In the genomic region with DNA sequence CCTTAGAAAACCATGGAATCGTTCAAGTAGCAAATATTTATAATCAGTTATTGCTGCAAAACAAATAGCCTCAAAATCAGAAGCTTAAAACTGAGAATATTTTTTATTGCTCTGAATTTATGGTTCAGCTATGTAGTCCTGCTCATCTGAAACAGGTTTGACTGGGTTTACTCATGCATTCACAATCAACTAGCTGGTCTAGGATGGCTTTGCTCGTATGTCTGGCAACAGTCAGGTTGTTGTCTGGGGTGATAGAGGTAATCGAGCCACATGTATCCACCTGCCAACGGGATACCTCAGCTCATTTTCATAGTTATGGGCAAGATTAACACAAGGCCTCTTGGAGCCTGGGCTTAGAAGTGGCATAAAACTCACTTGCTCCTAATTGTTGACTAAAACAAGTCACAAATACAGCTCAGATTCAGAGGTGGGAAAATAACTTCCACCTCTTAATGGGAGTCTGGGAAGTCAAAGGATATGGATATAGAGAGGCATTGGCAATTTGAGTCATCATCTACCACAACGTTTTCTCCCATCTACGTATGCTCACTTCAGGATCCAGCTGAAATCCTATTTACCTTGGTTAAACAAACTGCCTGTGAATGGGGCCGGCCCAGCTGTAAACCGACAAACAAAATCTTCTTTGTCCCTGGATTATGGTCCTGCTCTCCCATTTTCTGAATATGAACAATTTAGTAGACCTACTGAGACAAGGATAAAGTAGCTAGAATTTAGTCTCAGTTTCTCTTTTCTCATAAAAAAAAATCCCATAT, we compare ENCODE assay signal across 20 cellular contexts. TPM values are rescaled to one million over a fixed set of nuclear protein-coding genes. Genes with fewer than 3 reads are reported as not detected.
A peak's percentile ranks its signal among the peaks of the same experiment; 100 is the strongest.
DNase-seq lines count a peak whose midpoint lies in the region; ATAC-seq, FAIRE-seq and TF ChIP-seq lines count a peak whose summit lies in the region.
"Had no signal": no experiment of that assay in that cellular context is flagged by ENCODE, and none has a peak within 500 bp of the region (broad histone marks: within the 10 kb centered on the region; RNA-seq: fewer than 3 reads in every experiment).

No MANE protein-coding gene starts in this region.

- no peak for TF ChIP-seq CTCF in bronchial epithelial cell (IDR thresholded peaks at IDR 0.05; ENCODE audit: insufficient read depth, low read length, severe bottlenecking)
- no peak for TF ChIP-seq CTCF in right atrium auricular region (IDR thresholded peaks at IDR 0.05)
- TF ChIP-seq CTCF in esophagus squamous epithelium (IDR thresholded peaks at IDR 0.05) = no peak

- H3K9me3 ChIP-seq in mucosa of rectum (ENCODE audit: control insufficient read depth in 2 of 2, low read length in 2 of 2) (no peaks in the 10 kb centered on the region), right atrium auricular region (no peaks in the 10 kb centered on the region), esophagus squamous epithelium (no peaks in the 10 kb centered on the region)
- H3K9me3 ChIP-seq: BE2C, neutrophil had no signal

- intact Hi-C loops in esophagus squamous epithelium (cut with DNase I) = no loop called here

- H3K36me3 ChIP-seq in bronchial epithelial cell (ENCODE audit: control insufficient read depth, insufficient read depth, low read length) (no peaks in the 10 kb centered on the region), mucosa of rectum (ENCODE audit: control insufficient read depth in 2 of 2, insufficient read depth in 2 of 2, low read length in 2 of 2) (no peaks in the 10 kb centered on the region), right atrium auricular region (no peaks in the 10 kb centered on the region), esophagus squamous epithelium (no peaks in the 10 kb centered on the region)
- H3K36me3 ChIP-seq: BE2C, neutrophil had no signal

- 62 to 69% methylated on average over 8 of the region's 8 CpGs for WGBS in esophagus squamous epithelium, 2 donors

- H3K9ac ChIP-seq in mucosa of rectum (ENCODE audit: low read depth in 1 of 2, low read length in 2 of 2) = no peak overlapping the region

- peaks cover 0 to 9% of the 10 kb centered on the region in 2 donors for H3K4me1 ChIP-seq in mucosa of rectum (ENCODE audit: control insufficient read depth in 2 of 2, insufficient read depth in 2 of 2, low read length in 2 of 2)
- peaks cover 0 to 9% of the 10 kb centered on the region in 2 donors for H3K4me1 ChIP-seq in right atrium auricular region
- peaks cover 0 to 18% (median 0%) of the 10 kb centered on the region in 3 donors for H3K4me1 ChIP-seq in esophagus squamous epithelium
- H3K4me1 ChIP-seq: BE2C had no signal

- ATAC-seq in GM18511 (IDR thresholded peaks at IDR 0.05; ENCODE audit: unreplicated experiment) = no peak
- ATAC-seq: left lobe of liver; stimulated activated memory B cell treated with anti-CD40 and anti-IgM and Interleukin-4, amounts not matched to agents 10 μg/mL and 1 μg/mL and 100 μg/mL, for 72 hours had no signal

- no peaks in the 10 kb centered on the region for H3K27me3 ChIP-seq in bronchial epithelial cell (ENCODE audit: control insufficient read depth, insufficient read depth, low read length)
- no peaks in the 10 kb centered on the region for H3K27me3 ChIP-seq in mucosa of rectum (ENCODE audit: control insufficient read depth in 2 of 2, insufficient read depth in 2 of 2, low read length in 2 of 2)
- H3K27me3 ChIP-seq in right atrium auricular region = no peaks in the 10 kb centered on the region
- no peaks in the 10 kb centered on the region for H3K27me3 ChIP-seq in esophagus squamous epithelium
- H3K27me3 ChIP-seq: BE2C, neutrophil had no signal

- H3K4me3 ChIP-seq in bronchial epithelial cell (ENCODE audit: low read depth, low read length) (no peak overlapping the region), mucosa of rectum (ENCODE audit: low read length in 2 of 2) (no peak overlapping the region), right atrium auricular region (no peak overlapping the region), esophagus squamous epithelium (no peak overlapping the region)

- peak; percentile 2 to 48 for DNase-seq in NCI-H2081 (lab: John Stamatoyannopoulos, UW)
- no peak for DNase-seq in NCI-H2081 treated with DMSO at 0.1 percent for 48 hours (lab: John Stamatoyannopoulos, UW)
- peak; percentile 86 for DNase-seq in NCI-H2029 (lab: John Stamatoyannopoulos, UW)
- peak; percentile 82 for DNase-seq in bronchial epithelial cell (ENCODE audit: low read depth)
- no peak for DNase-seq in right atrium auricular region (ENCODE audit: low spot score)
- DNase-seq in esophagus squamous epithelium (lab: John Stamatoyannopoulos, UW) = no peak
- DNase-seq: activated CD4-positive, alpha-beta T cell treated with anti-CD3 and anti-CD28 coated beads, Interleukin-2, amount 50 U/mL, for 48 hours; activated naive CD4-positive, alpha-beta T cell treated with anti-CD3 and anti-CD28 coated beads for 36 hours; BE2C; foreskin fibroblast; NCI-H1436 treated with DMSO at 0.1 percent for 48 hours; retina; T-helper 1 cell had no signal

- FAIRE-seq in bronchial epithelial cell (lab: Jason Lieb, UNC) = no peak
- FAIRE-seq: astrocyte, endometrium had no signal

- H3K27ac ChIP-seq in mucosa of rectum (ENCODE audit: low read depth in 2 of 2, low read length in 2 of 2) (peak overlapping the region; percentile 29 to 68), right atrium auricular region (no peak overlapping the region), esophagus squamous epithelium (no peak overlapping the region)
- H3K27ac ChIP-seq: neutrophil had no signal

- no peak for TF ChIP-seq POLR2A in esophagus squamous epithelium (IDR thresholded peaks at IDR 0.05)

RNA-seq across cellular contexts. Expression of a gene that starts 54.5 kb away (rescaled TPM):
- 9.2 and 15.0 TPM in 2 replicates for total RNA-seq in bronchial epithelial cell
- total RNA-seq in right atrium auricular region = 10 to 100 TPM; 21.1 to 22.0 TPM
- 1 to 10 TPM; 3.9 to 9.9 (median 7.4) TPM for total RNA-seq in esophagus squamous epithelium

Comparison
In these comparisons a context has a peak if more than half of its experiments do, and no peak if none do; other contexts are left out.
1. DNase-seq: peak in NCI-H2081 (2 of 2), NCI-H2029 (single experiment) and bronchial epithelial cell (single experiment); none in NCI-H2081 treated with DMSO at 0.1 percent for 48 hours (single experiment), right atrium auricular region (single experiment) and esophagus squamous epithelium (single experiment).
2. H3K27ac ChIP-seq: peak in mucosa of rectum (2 of 2); none in right atrium auricular region (0 of 2) and esophagus squamous epithelium (0 of 4).